In genomic region chr13:80036845-80037504, GRCh38 we compare ENCODE assay signal across 11 cellular contexts.
A peak's percentile ranks its signal among the peaks of the same experiment; 100 is the strongest.
DNase-seq lines count a peak whose midpoint lies in the region; ATAC-seq and TF ChIP-seq lines count a peak whose summit lies in the region.
"Had no signal": no experiment of that assay in that cellular context is flagged by ENCODE, and none has a peak within 500 bp of the region (broad histone marks: within the 10 kb centered on the region; RNA-seq: fewer than 3 reads in every experiment).

No MANE protein-coding gene starts in this region.

- H3K9me2 ChIP-seq in PC-3 (replicated peaks; ENCODE audit: low read length), result no peaks in the 10 kb centered on the region

- H3K4me3 ChIP-seq in PC-3 (ENCODE audit: low read length) (no peak overlapping the region), mesodermal cell (ENCODE audit: extremely low read depth, insufficient read depth, low read length, poor library complexity, severe bottlenecking) (no peak overlapping the region), dorsolateral prefrontal cortex (no peak overlapping the region), stomach (no peak overlapping the region), MG63 (no peak overlapping the region)
- H3K4me3 ChIP-seq: body of pancreas, heart right ventricle had no signal

- 95 to 100% methylated on average over 2 of the region's 2 CpGs for WGBS in mesodermal cell (ENCODE audit: insufficient coverage in 2 of 2), 2 experiments
- WGBS in stomach, 5 donors, result 80 to 96% (median 84%) methylated on average over 2 of the region's 2 CpGs

- DNase-seq in PC-3, result no peak
- no peak for DNase-seq in dorsolateral prefrontal cortex
- no peak for DNase-seq in stomach
- no peak for DNase-seq in activated effector memory CD4-positive, alpha-beta T cell treated with Interleukin-2 at 50 U/mL for 16 hours
- DNase-seq in MG63, result no peak
- DNase-seq: heart right ventricle, NCI-H345 had no signal

- no peak for TF ChIP-seq CTCF in PC-3 (conservative IDR thresholded peaks at IDR 0.05; ENCODE audit: low read depth, low read length)
- no peak for TF ChIP-seq CTCF in dorsolateral prefrontal cortex (IDR thresholded peaks at IDR 0.05 in 54 of 56, conservative IDR thresholded peaks at IDR 0.05 in 2 of 56; ENCODE audit: low read depth in 1 of 56, partially characterized antibody in 56 of 56)
- TF ChIP-seq CTCF in stomach (IDR thresholded peaks at IDR 0.05), result no peak

- no peak for TF ChIP-seq EP300 in stomach (IDR thresholded peaks at IDR 0.05)

- no peak overlapping the region for H2AFZ ChIP-seq in PC-3 (ENCODE audit: low read length)

- H3K36me3 ChIP-seq in PC-3 (ENCODE audit: low read depth, low read length) (no peaks in the 10 kb centered on the region), mesodermal cell (ENCODE audit: control insufficient read depth, insufficient read depth, low read length) (no peaks in the 10 kb centered on the region), stomach (no peaks in the 10 kb centered on the region), MG63 (no peaks in the 10 kb centered on the region)
- H3K36me3 ChIP-seq: heart right ventricle had no signal

- H3K9me3 ChIP-seq in PC-3 (ENCODE audit: low read length), result no peaks in the 10 kb centered on the region
- H3K9me3 ChIP-seq in mesodermal cell (ENCODE audit: control insufficient read depth, low read length), result no peaks in the 10 kb centered on the region
- H3K9me3 ChIP-seq in stomach, result no peaks in the 10 kb centered on the region
- H3K9me3 ChIP-seq in MG63, result no peaks in the 10 kb centered on the region
- H3K9me3 ChIP-seq: body of pancreas, heart right ventricle had no signal

- intact Hi-C loops in PC-3 (cut with micrococcal nuclease), result no loop called here
- intact Hi-C loops in dorsolateral prefrontal cortex (cut with DNase I), result loop anchor here in 1 of 2 donors (10.0 kb wide), 1 partner anchor 262 kb away; no protein-coding TSS in a partner anchor
- intact Hi-C loops in stomach (cut with DNase I; ENCODE audit: low total_unique reads), result no loop called here

- no peaks in the 10 kb centered on the region for H3F3A ChIP-seq in PC-3 (ENCODE audit: low read length, unreplicated experiment)

- H3K9ac ChIP-seq in PC-3 (ENCODE audit: low read length), result peak overlapping the region; percentile 58

- POLR2A ChIA-PET in PC-3 (lab: Charles Lee; ENCODE audit: unreplicated experiment), result interaction anchor here (0.6 kb wide), 1 partner anchor 358 kb away, joined by 3 read pairs; no protein-coding TSS in a partner anchor

- H3K27ac ChIP-seq in PC-3 (ENCODE audit: low read length), result peak overlapping the region; percentile 87
- H3K27ac ChIP-seq in mesodermal cell (ENCODE audit: low read depth, low read length, severe bottlenecking), result peak overlapping the region; percentile 63
- peak overlapping the region in 3 of 59 donors; percentile 2 to 30 (median 13) for H3K27ac ChIP-seq in dorsolateral prefrontal cortex
- H3K27ac ChIP-seq in stomach, result peak overlapping the region in 1 of 5 donors; percentile 12
- H3K27ac ChIP-seq: body of pancreas had no signal

- ATAC-seq in GM18858 (IDR thresholded peaks at IDR 0.05; ENCODE audit: unreplicated experiment), result peak; percentile 53
- peak; percentile 4 for ATAC-seq in HG02870 (IDR thresholded peaks at IDR 0.05; ENCODE audit: unreplicated experiment)
- no peak for ATAC-seq in PC-3
- ATAC-seq: body of pancreas had no signal

- TSS peak; percentile 40 for BruUV-seq in PC-3 (replicated peaks; lab: Mats Ljungman, UMichigan)

- H3K4me1 ChIP-seq in PC-3 (ENCODE audit: insufficient read depth, low read length) (peaks cover 47% of the 10 kb centered on the region), mesodermal cell (ENCODE audit: control insufficient read depth, insufficient read depth, low read length, poor library complexity, severe bottlenecking) (peaks cover 46% of the 10 kb centered on the region), stomach (no peaks in the 10 kb centered on the region)
- H3K4me1 ChIP-seq: body of pancreas had no signal

- no peaks in the 10 kb centered on the region for H3K79me2 ChIP-seq in PC-3 (ENCODE audit: low read length)

- no peaks in the 10 kb centered on the region for H4K20me1 ChIP-seq in PC-3 (ENCODE audit: low read length)

- CTCF ChIA-PET in PC-3 (lab: Charles Lee), result no interaction called here

- H3K4me2 ChIP-seq in PC-3 (ENCODE audit: low read length), result peak overlapping the region; percentile 35

- H3K27me3 ChIP-seq in PC-3 (ENCODE audit: low read length) (no peaks in the 10 kb centered on the region), dorsolateral prefrontal cortex (no peaks in the 10 kb centered on the region), stomach (no peaks in the 10 kb centered on the region), MG63 (no peaks in the 10 kb centered on the region)
- H3K27me3 ChIP-seq: body of pancreas, heart right ventricle had no signal

- TF ChIP-seq POLR2A in stomach (IDR thresholded peaks at IDR 0.05), result no peak
